In the genomic region with DNA sequence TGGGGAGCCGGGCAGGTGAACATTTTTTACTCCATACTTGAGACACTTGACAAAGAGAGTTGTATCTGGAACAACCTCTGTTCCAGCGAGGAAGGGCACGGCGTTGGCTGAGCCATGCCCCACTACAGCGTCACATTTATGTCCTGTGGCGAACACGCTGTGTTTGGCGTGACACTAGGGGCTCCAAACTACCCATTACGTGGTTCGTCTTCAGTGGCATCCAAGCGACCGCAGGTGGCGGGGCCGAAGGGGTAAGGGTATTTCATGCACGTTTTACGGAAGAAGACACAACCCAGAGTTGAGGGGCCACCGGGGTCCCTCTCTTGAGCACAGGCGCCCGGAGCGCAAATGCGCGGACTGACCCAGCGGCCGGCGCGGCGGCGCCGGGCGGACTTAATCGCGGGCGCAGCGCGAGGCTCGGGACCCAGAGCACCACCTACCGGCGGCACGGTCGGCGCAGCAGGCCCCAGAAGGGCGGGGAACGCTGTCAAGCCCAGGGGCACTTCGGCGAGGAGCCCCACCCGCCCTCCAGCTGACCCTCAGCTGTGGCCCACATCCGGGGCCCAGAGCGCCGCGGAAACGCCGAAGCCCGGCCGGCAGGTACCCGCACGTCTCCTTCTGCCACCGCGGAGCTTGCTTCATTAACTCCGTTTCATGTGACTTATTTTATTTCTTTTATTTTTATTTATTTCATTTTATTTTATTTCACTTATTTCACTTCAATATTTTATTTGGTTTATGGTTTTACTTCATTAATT, we compare ENCODE assay signal across 8 cellular contexts. TPM values are rescaled to one million over a fixed set of nuclear protein-coding genes. Genes with fewer than 3 reads are reported as not detected.
DNase-seq lines count a peak whose midpoint lies in the region; ATAC-seq, FAIRE-seq and TF ChIP-seq lines count a peak whose summit lies in the region.

No MANE protein-coding gene starts in this region.

- H4K91ac ChIP-seq in IMR-90 (ENCODE audit: insufficient read depth, low read depth, low read length), result no peak overlapping the region

- H2BK20ac ChIP-seq in IMR-90 (ENCODE audit: low read depth, low read length), result no peak overlapping the region

- H3K4me1 ChIP-seq in IMR-90 (ENCODE audit: control insufficient read depth, insufficient read depth, low read length), result no peaks in the 10 kb centered on the region; the same call in 1 of the 2 replicates
- H3K4me1 ChIP-seq in neutrophil (ENCODE audit: control insufficient read depth in 1 of 2, insufficient read depth in 1 of 2, low read depth in 1 of 2, low read length in 1 of 2), result peaks cover 34 to 39% of the 10 kb centered on the region in 2 experiments

- H3K4ac ChIP-seq in IMR-90 (ENCODE audit: low read depth, low read length), result no peak overlapping the region

- ATAC-seq in GM21576 (IDR thresholded peaks at IDR 0.05; ENCODE audit: unreplicated experiment), result peak; percentile 94
- ATAC-seq in IMR-90 (ENCODE audit: low read depth), result peak; percentile 97

- H2BK5ac ChIP-seq in IMR-90 (ENCODE audit: low read depth, low read length, poor library complexity, severe bottlenecking), result no peak overlapping the region

- no peaks in the 10 kb centered on the region for H3K36me3 ChIP-seq in IMR-90 (ENCODE audit: control insufficient read depth, insufficient read depth, low read length)
- no peaks in the 10 kb centered on the region for H3K36me3 ChIP-seq in neutrophil

- no peak overlapping the region for H2AK5ac ChIP-seq in IMR-90 (ENCODE audit: low read depth, low read length)

- WGBS in IMR-90 (ENCODE audit: extremely low coverage in 2 of 2, insufficient read length in 1 of 2), 2 experiments, result 2% methylated on average over 19 of the region's 59 CpGs; no CpG with 5 or more reads in 1 of the 2 experiments

- DNase-seq in DMS53 treated with DMSO at 0.1 percent for 48 hours (lab: John Stamatoyannopoulos, UW; ENCODE audit: unreplicated experiment) (peak; percentile 17), IMR-90 (peak; percentile 68), RPMI7951 (ENCODE audit: low read depth) (peak; percentile 80), frontal cortex (ENCODE audit: low spot score in 2 of 2) (peak; percentile 56 to 73), substantia nigra (lab: John Stamatoyannopoulos, UW) (peak in 45 of 49 donors; percentile 3 to 70 (median 40))
- DNase-seq in activated effector memory CD4-positive, alpha-beta T cell treated with anti-CD3 and anti-CD28 coated beads, Interleukin-2, amount 50 U/mL, for 16 hours, result peak; percentile 89

- no peak overlapping the region for H3K56ac ChIP-seq in IMR-90 (ENCODE audit: extremely low read depth, insufficient read depth, low read length)

- dilution Hi-C loops in IMR-90 (cut with HindIII; ENCODE audit: low sequenced_read_pairs, unreplicated experiment), result no loop called here

- POLR2A ChIA-PET in IMR-90 (lab: Charles Lee; ENCODE audit: unreplicated experiment), result no interaction called here

- H2AFZ ChIP-seq in IMR-90 (replicated peaks; ENCODE audit: low read length, poor library complexity), result peak overlapping the region; percentile 94

- TF ChIP-seq CTCF in IMR-90 (conservative IDR thresholded peaks at IDR 0.05; ENCODE audit: low read depth, low read length), result peak; percentile 79
- peak; percentile 48 for TF ChIP-seq CTCF in neutrophil (IDR thresholded peaks at IDR 0.05)

- no peak overlapping the region for H3K18ac ChIP-seq in IMR-90 (ENCODE audit: low read depth, low read length)

- peak overlapping the region; percentile 55 for H2AK9ac ChIP-seq in IMR-90 (replicated peaks; ENCODE audit: low read depth, low read length, poor library complexity)

- CTCF ChIA-PET in IMR-90 (lab: Yijun Ruan, JAX), result interaction anchor here (0.7 to 1.9 kb wide), 4 partner anchors 10 to 83 kb away, joined by 3 to 5 read pairs (median 4); no protein-coding TSS in a partner anchor

- in situ Hi-C loops in IMR-90 (cut with MboI; ENCODE audit: low sequenced_read_pairs), result no loop called here

- H3K9ac ChIP-seq in IMR-90 (ENCODE audit: low read depth, low read length), result peak overlapping the region; percentile 40; the same call in 1 of the 2 replicates

- H2BK120ac ChIP-seq in IMR-90 (ENCODE audit: low read depth, low read length), result no peak overlapping the region

- no peaks in the 10 kb centered on the region for H4K20me1 ChIP-seq in IMR-90 (ENCODE audit: insufficient read depth, low read length)

- H3K23ac ChIP-seq in IMR-90 (ENCODE audit: low read depth, low read length), result no peak overlapping the region

- H4K5ac ChIP-seq in IMR-90 (ENCODE audit: low read depth, low read length), result no peak overlapping the region

- H3K14ac ChIP-seq in IMR-90 (replicated peaks; ENCODE audit: low read depth, low read length), result no peak overlapping the region

- no TSS peak for BruUV-seq in IMR-90 (replicated peaks; lab: Mats Ljungman, UMichigan)

- H2BK15ac ChIP-seq in IMR-90 (ENCODE audit: low read depth, low read length), result no peak overlapping the region

- intact Hi-C loops in IMR-90 (cut with micrococcal nuclease), result loop anchor here (1.0 kb wide), 1 partner anchor 48 kb away; no protein-coding TSS in a partner anchor

- H3K27me3 ChIP-seq in IMR-90 (ENCODE audit: control insufficient read depth, insufficient read depth, low read length) (peaks cover 4% of the 10 kb centered on the region; the same call in 1 of the 2 replicates), neutrophil (peaks cover 20% of the 10 kb centered on the region)

- no peak for TF ChIP-seq POLR2A in IMR-90 (IDR thresholded peaks at IDR 0.05; ENCODE audit: low read depth, low read length)

- peak; percentile 54 for TF ChIP-seq RAD21 in IMR-90 (IDR thresholded peaks at IDR 0.05; ENCODE audit: low read length)

- no peak overlapping the region; a peak in 1 of 4 replicates for H4K8ac ChIP-seq in IMR-90 (ENCODE audit: low read depth in 2 of 2, low read length in 2 of 2)

- H3K9me3 ChIP-seq in IMR-90 (ENCODE audit: control insufficient read depth, insufficient read depth, low read length) (no peaks in the 10 kb centered on the region), neutrophil (no peaks in the 10 kb centered on the region)

- no peaks in the 10 kb centered on the region for H3K9me1 ChIP-seq in IMR-90 (ENCODE audit: insufficient read depth, low read length)

- FAIRE-seq in frontal cortex (lab: Jason Lieb, UNC), result no peak

- peak overlapping the region; percentile 93 for H3K4me2 ChIP-seq in IMR-90 (ENCODE audit: low read depth, low read length)

- no peaks in the 10 kb centered on the region for H3K79me1 ChIP-seq in IMR-90 (ENCODE audit: low read depth in 1 of 2, low read length in 2 of 2)

- H3K4me3 ChIP-seq in IMR-90 (ENCODE audit: insufficient read depth, low read depth, low read length), result peak overlapping the region; percentile 69
- peak overlapping the region; percentile 63 to 72 for H3K4me3 ChIP-seq in neutrophil (ENCODE audit: low read depth in 1 of 2, low read length in 1 of 2)

- H3K27ac ChIP-seq in IMR-90 (ENCODE audit: insufficient read depth, low read length) (no peak overlapping the region), neutrophil (no peak overlapping the region), substantia nigra (ENCODE audit: low read depth, low read length, poor library complexity, severe bottlenecking) (no peak overlapping the region)

TF ChIP-seq in IMR-90, 13 proteins besides CTCF, POLR2A, EP300 and RAD21:
- TF ChIP-seq SMC3 (IDR thresholded peaks at IDR 0.05; ENCODE audit: low read depth, low read length) (peak; percentile 42; the same call in 1 of the 2 replicates), RFX5 (IDR thresholded peaks at IDR 0.05; ENCODE audit: low read depth, low read length) (no peak), FOS (IDR thresholded peaks at IDR 0.05; ENCODE audit: low read depth, low read length) (no peak), CHD1 (IDR thresholded peaks at IDR 0.05; ENCODE audit: low read depth, low read length) (no peak), MAZ (IDR thresholded peaks at IDR 0.05; ENCODE audit: borderline replicate concordance, low read depth, low read length) (peak; percentile 44; the same call in 1 of the 2 replicates), RCOR1 (IDR thresholded peaks at IDR 0.05; ENCODE audit: insufficient replicate concordance, low read length) (no peak), BHLHE40 (IDR thresholded peaks at IDR 0.05; ENCODE audit: low read depth, low read length) (0 out of 2 replicates have a peak, but pooled peaks have one; percentile 6)
- TF ChIP-seq, protein P1, sequence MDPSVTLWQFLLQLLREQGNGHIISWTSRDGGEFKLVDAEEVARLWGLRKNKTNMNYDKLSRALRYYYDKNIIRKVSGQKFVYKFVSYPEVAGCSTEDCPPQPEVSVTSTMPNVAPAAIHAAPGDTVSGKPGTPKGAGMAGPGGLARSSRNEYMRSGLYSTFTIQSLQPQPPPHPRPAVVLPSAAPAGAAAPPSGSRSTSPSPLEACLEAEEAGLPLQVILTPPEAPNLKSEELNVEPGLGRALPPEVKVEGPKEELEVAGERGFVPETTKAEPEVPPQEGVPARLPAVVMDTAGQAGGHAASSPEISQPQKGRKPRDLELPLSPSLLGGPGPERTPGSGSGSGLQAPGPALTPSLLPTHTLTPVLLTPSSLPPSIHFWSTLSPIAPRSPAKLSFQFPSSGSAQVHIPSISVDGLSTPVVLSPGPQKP (IDR thresholded peaks at IDR 0.05; ENCODE audit: borderline replicate concordance, low read depth, low read length), result no peak

RNA-seq across cellular contexts. Expression of a gene that starts 36.4 kb away (rescaled TPM):
- total RNA-seq in IMR-90 (2012; rRNA removed), result not detected in 2 replicates
- not detected in 2 replicates for polyA plus RNA-seq in IMR-90 (2012; rRNA removed)
- polyA plus RNA-seq in IMR-90 (2012; cell fraction: cytosol; rRNA removed), result not detected in 2 replicates
- not detected in 2 replicates for polyA plus RNA-seq in IMR-90 (2012; cell fraction: nucleus; rRNA removed; ENCODE audit: low replicate concordance)
- total RNA-seq in RPMI7951 (2014; rRNA removed; shearing (Covaris generic)), result not detected in 2 replicates
- total RNA-seq in frontal cortex, result 2.9 TPM

Comparison
In these comparisons a context has a peak if more than half of its experiments do, and no peak if none do; other contexts are left out.
1. DNase-seq: peak in every context shown above with its lines; median percentile 89 in activated effector memory CD4-positive, alpha-beta T cell treated with anti-CD3 and anti-CD28 coated beads, Interleukin-2, amount 50 U/mL, for 16 hours; 80 in RPMI7951; 68 in IMR-90; 64 in frontal cortex; 40 in substantia nigra; 17 in DMS53 treated with DMSO at 0.1 percent for 48 hours.